ENCODE assay signal across 29 cellular contexts in the genomic region with DNA sequence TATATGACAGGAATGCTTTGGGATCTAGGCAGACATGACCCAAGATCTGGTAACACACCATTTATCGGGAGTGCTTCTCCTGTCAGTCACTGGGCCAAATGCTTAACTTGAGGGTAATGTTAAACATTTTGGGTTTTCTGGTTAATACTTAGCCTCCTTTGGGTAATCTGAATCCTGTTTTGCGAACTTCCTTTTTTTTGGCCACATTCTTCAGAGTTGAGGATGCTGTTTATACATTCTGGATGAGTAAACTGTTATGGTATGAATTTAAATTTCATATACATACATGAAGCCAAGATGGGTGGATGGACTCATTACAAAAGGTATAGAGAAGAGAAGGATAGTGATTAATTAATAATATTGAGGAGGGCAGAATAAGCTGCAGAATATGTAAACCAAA.
"Had no signal": no experiment of that assay in that cellular context is flagged by ENCODE, and none has a peak within 500 bp of the region (broad histone marks: within the 10 kb centered on the region; RNA-seq: fewer than 3 reads in every experiment).

No MANE protein-coding gene starts in this region.

- H3K27ac ChIP-seq: left lung, lower lobe of right lung, pancreas, prostate gland, skin epidermis, stomach, testis, thyroid gland, transverse colon, upper lobe of left lung, vagina had no signal

- H3K9me3 ChIP-seq: left lung, lower lobe of right lung, pancreas, prostate gland, stomach, testis, thyroid gland, transverse colon, upper lobe of left lung, vagina had no signal

- DNase-seq: immature natural killer cell; kidney; left colon; left lung; lower lobe of right lung; mammary epithelial cell; mesenchymal stem cell; naive thymus-derived CD8-positive, alpha-beta T cell; nucleus accumbens; pancreas; posterior cingulate gyrus; retina; right cardiac atrium; stimulated activated CD4-positive, alpha-beta T cell treated with anti-CD3 and anti-CD28 coated beads, Interleukin-12 subunit alpha, Interleukin-12 subunit beta, amount 100 ng/mL, for 4 hours; stimulated activated CD4-positive, alpha-beta T cell treated with anti-CD3 and anti-CD28 coated beads, Interleukin-15, amount 100 ng/mL, for 24 hours; stimulated activated CD4-positive, alpha-beta T cell treated with anti-CD3 and anti-CD28 coated beads, Interleukin-2, amount 100 ng/mL, for 24 hours; stimulated activated CD4-positive, alpha-beta T cell treated with anti-CD3 and anti-CD28 coated beads, Interleukin-4, amount 100 ng/mL, for 1 hour; stimulated activated naive B cell treated with anti-CD40 and anti-IgM and Interleukin-4, amounts not matched to agents 10 μg/mL and 1 μg/mL and 100 μg/mL, for 72 hours; stimulated activated naive CD8-positive, alpha-beta T cell treated with anti-CD3 and anti-CD28 coated beads, Interleukin-15, Interleukin-2, amounts not matched to agents 100 U/mL and 50 U/mL, for 24 hours; stomach; testis; thyroid gland; transverse colon; upper lobe of left lung had no signal

- H3K4me3 ChIP-seq: left lung, lower lobe of right lung, pancreas, prostate gland, skin epidermis, stomach, testis, thyroid gland, transverse colon, upper lobe of left lung, vagina had no signal

- ATAC-seq: left colon; left lung; lower lobe of right lung; naive thymus-derived CD8-positive, alpha-beta T cell; pancreas; right cardiac atrium; sciatic nerve; stimulated activated naive B cell treated with anti-CD40 and anti-IgM and Interleukin-4, amounts not matched to agents 10 μg/mL and 1 μg/mL and 100 μg/mL, for 72 hours; stimulated activated naive CD8-positive, alpha-beta T cell treated with anti-CD3 and anti-CD28 coated beads, Interleukin-15, Interleukin-2, amounts not matched to agents 100 U/mL and 50 U/mL, for 24 hours had no signal

- H3K4me1 ChIP-seq: left lung, lower lobe of right lung, prostate gland, stomach, testis, thyroid gland, transverse colon, upper lobe of left lung, vagina had no signal

- H3K36me3 ChIP-seq: left lung, lower lobe of right lung, pancreas, prostate gland, stomach, thyroid gland, transverse colon, upper lobe of left lung, vagina had no signal

- H3K27me3 ChIP-seq: left lung, pancreas, stomach, testis, thyroid gland, transverse colon, upper lobe of left lung, vagina had no signal

- FAIRE-seq: islet of Langerhans, kidney had no signal
